Comparison of ENCODE assay signal across 11 cellular contexts in genomic region chr10:6062101-6062771, GRCh38. TPM values are rescaled to one million over a fixed set of nuclear protein-coding genes. Genes with fewer than 3 reads are reported as not detected.
A peak's percentile ranks its signal among the peaks of the same experiment; 100 is the strongest.
DNase-seq lines count a peak whose midpoint lies in the region; ATAC-seq and TF ChIP-seq lines count a peak whose summit lies in the region.
"Had no signal": no experiment of that assay in that cellular context is flagged by ENCODE, and none has a peak within 500 bp of the region (broad histone marks: within the 10 kb centered on the region; RNA-seq: fewer than 3 reads in every experiment).

IL2RA (minus strand) TSS chr10:6062367; CDS start chr10:6062151, 216 bp downstream.

- ATAC-seq in activated B cell treated with CpG ODN at 0.5 μM for 24 hours (ENCODE audit: low read depth) (peak; percentile 70), GM21576 (IDR thresholded peaks at IDR 0.05; ENCODE audit: unreplicated experiment) (no peak)
- ATAC-seq in activated naive CD8-positive, alpha-beta T cell treated with anti-CD3 and anti-CD28 coated beads, Interleukin-2, amount 50 U/mL, for 24 hours = peak; percentile 75

- peak within 1 kb of the TSS; percentile 41 for H3K4me3 ChIP-seq in GM06990 (replicated peaks; ENCODE audit: low read depth, low read length)
- H3K4me3 ChIP-seq in trophoblast cell (ENCODE audit: low read depth, low read length) = no peak within 1 kb of the TSS

- H3K9me3 Mint-ChIP-seq in activated B cell treated with CpG ODN at 0.5 μM for 24 hours = no peaks in the 10 kb centered on the region
- no peaks in the 10 kb centered on the region for H3K9me3 Mint-ChIP-seq in activated naive CD8-positive, alpha-beta T cell treated with anti-CD3 and anti-CD28 coated beads, Interleukin-2, amount 50 U/mL, for 24 hours

- H3K27ac ChIP-seq in trophoblast cell (ENCODE audit: low read depth, low read length) = no peak within 1 kb of the TSS
- H3K27ac ChIP-seq: epithelial cell of prostate had no signal

- peak within 1 kb of the TSS; percentile 97 for H3K4me3 Mint-ChIP-seq in activated B cell treated with CpG ODN at 0.5 μM for 24 hours
- peak within 1 kb of the TSS; percentile 97 for H3K4me3 Mint-ChIP-seq in activated naive CD8-positive, alpha-beta T cell treated with anti-CD3 and anti-CD28 coated beads, Interleukin-2, amount 50 U/mL, for 24 hours

- H3K18ac ChIP-seq in trophoblast cell (ENCODE audit: low read length) = no peak within 1 kb of the TSS

- no peak within 1 kb of the TSS for H3K4me2 ChIP-seq in trophoblast cell (ENCODE audit: low read length)

- peaks cover 75% of the 10 kb centered on the region for H3K4me1 Mint-ChIP-seq in activated B cell treated with CpG ODN at 0.5 μM for 24 hours
- H3K4me1 Mint-ChIP-seq in activated naive CD8-positive, alpha-beta T cell treated with anti-CD3 and anti-CD28 coated beads, Interleukin-2, amount 50 U/mL, for 24 hours = peaks cover 67% of the 10 kb centered on the region

- no peaks in the 10 kb centered on the region for H3K27me3 ChIP-seq in GM06990 (replicated peaks; ENCODE audit: control insufficient read depth, insufficient read depth, low read length)
- no peaks in the 10 kb centered on the region for H3K27me3 ChIP-seq in trophoblast cell (ENCODE audit: insufficient read depth, low read length)

- peak within 1 kb of the TSS; percentile 93 for H3K27ac Mint-ChIP-seq in activated B cell treated with CpG ODN at 0.5 μM for 24 hours
- H3K27ac Mint-ChIP-seq in activated naive CD8-positive, alpha-beta T cell treated with anti-CD3 and anti-CD28 coated beads, Interleukin-2, amount 50 U/mL, for 24 hours = peak within 1 kb of the TSS; percentile 99

- intact Hi-C loops in activated B cell treated with CpG ODN at 0.5 μM for 24 hours (cut with micrococcal nuclease) = loop anchor here (1.0 kb wide), 3 partner anchors 10 to 26 kb away; no protein-coding TSS in a partner anchor

- H3K9me3 ChIP-seq in trophoblast cell (ENCODE audit: insufficient read depth, low read depth, low read length) = no peaks in the 10 kb centered on the region

- H3K4me1 ChIP-seq in trophoblast cell (ENCODE audit: control insufficient read depth in 1 of 2, insufficient read depth in 2 of 2, low read length in 2 of 2) = no peaks in the 10 kb centered on the region

- no peak within 1 kb of the TSS for H2BK12ac ChIP-seq in trophoblast cell (ENCODE audit: low read length)

- H3K79me2 ChIP-seq in trophoblast cell (ENCODE audit: control insufficient read depth, insufficient read depth, low read length, poor library complexity) = no peaks in the 10 kb centered on the region

- no peak within 1 kb of the TSS for H3K9ac ChIP-seq in trophoblast cell (ENCODE audit: low read length)

- H3K79me1 ChIP-seq in trophoblast cell (ENCODE audit: low read length) = no peaks in the 10 kb centered on the region

- no peak within 1 kb of the TSS for H2AFZ ChIP-seq in trophoblast cell (ENCODE audit: insufficient read depth, low read length, poor library complexity)

- no peak within 1 kb of the TSS for H2AK5ac ChIP-seq in trophoblast cell (ENCODE audit: low read length)

- WGBS in trophoblast cell (ENCODE audit: extremely low coverage, insufficient coverage, insufficient read length) = no CpG with 5 or more reads among the region's 18 CpGs

- H3K23ac ChIP-seq in trophoblast cell (ENCODE audit: low read length) = no peak within 1 kb of the TSS

- CTCF ChIA-PET in activated B cell treated with CpG ODN at 0.5 μM for 24 hours (lab: Charles Lee) = interaction anchor here (0.6 to 3.7 kb wide), 6 partner anchors 9 to 340 kb away, joined by 3 to 14 read pairs (median 3); no protein-coding TSS in a partner anchor

- POLR2A ChIA-PET in activated B cell treated with CpG ODN at 0.5 μM for 24 hours (lab: Charles Lee) = interaction anchor here (0.6 to 4.7 kb wide), 10 partner anchors 8 to 320 kb away, joined by 3 to 161 read pairs (median 8); partner anchors contain the start of genes ANKRD16 and FBH1

- no peak within 1 kb of the TSS for H3K14ac ChIP-seq in trophoblast cell (ENCODE audit: low read length)

- H4K12ac ChIP-seq in trophoblast cell (ENCODE audit: low read depth, low read length) = no peak within 1 kb of the TSS

- no peaks in the 10 kb centered on the region for H3K27me3 Mint-ChIP-seq in activated B cell treated with CpG ODN at 0.5 μM for 24 hours
- peaks cover 1% of the 10 kb centered on the region for H3K27me3 Mint-ChIP-seq in activated naive CD8-positive, alpha-beta T cell treated with anti-CD3 and anti-CD28 coated beads, Interleukin-2, amount 50 U/mL, for 24 hours

- H3K36me3 ChIP-seq in GM06990 (ENCODE audit: control insufficient read depth, insufficient read depth, low read length) = no peaks in the 10 kb centered on the region
- H3K36me3 ChIP-seq in trophoblast cell (ENCODE audit: control insufficient read depth in 1 of 2, insufficient read depth in 2 of 2, low read length in 2 of 2) = no peaks in the 10 kb centered on the region

- peaks cover 39% of the 10 kb centered on the region for H3K36me3 Mint-ChIP-seq in activated B cell treated with CpG ODN at 0.5 μM for 24 hours (ENCODE audit: low read depth)
- peaks cover 51% of the 10 kb centered on the region for H3K36me3 Mint-ChIP-seq in activated naive CD8-positive, alpha-beta T cell treated with anti-CD3 and anti-CD28 coated beads, Interleukin-2, amount 50 U/mL, for 24 hours (ENCODE audit: low read depth)

- no peak within 1 kb of the TSS for H4K91ac ChIP-seq in trophoblast cell (ENCODE audit: low read depth, low read length)

- no peak for DNase-seq in GM06990 (ENCODE audit: extremely low read depth, insufficient read length)
- DNase-seq in activated B cell treated with CpG ODN at 0.5 μM for 24 hours = peak; percentile 52
- peak; percentile 76 for DNase-seq in activated naive CD8-positive, alpha-beta T cell treated with anti-CD3 and anti-CD28 coated beads, Interleukin-2, amount 50 U/mL, for 24 hours
- peak; percentile 53 to 63 for DNase-seq in stimulated activated CD4-positive, alpha-beta T cell treated with anti-CD3 and anti-CD28 coated beads, Interleukin-1b, Interleukin-23, amount 100 ng/mL, for 4 hours (ENCODE audit: low read depth in 2 of 2)
- DNase-seq in HCEC 1CT = no peak
- no peak for DNase-seq in trophoblast cell
- DNase-seq in NCI-H69 (lab: John Stamatoyannopoulos, UW) = no peak
- DNase-seq: COR-L47 had no signal

- no peak within 1 kb of the TSS for H3K4ac ChIP-seq in trophoblast cell (ENCODE audit: low read depth, low read length)

- H2BK5ac ChIP-seq in trophoblast cell (ENCODE audit: low read depth, low read length, poor library complexity) = no peak within 1 kb of the TSS

- no peak within 1 kb of the TSS for H4K8ac ChIP-seq in trophoblast cell (ENCODE audit: low read depth, low read length)

- TF ChIP-seq CTCF in GM06990 (IDR thresholded peaks at IDR 0.05; ENCODE audit: insufficient read depth, low read length, poor library complexity, severe bottlenecking) (no peak), activated B cell treated with CpG ODN at 0.5 μM for 24 hours (IDR thresholded peaks at IDR 0.05) (no peak)

- H2BK120ac ChIP-seq in trophoblast cell (ENCODE audit: insufficient read depth, low read length, poor library complexity) = no peak within 1 kb of the TSS

RNA-seq across cellular contexts. Expression of gene IL2RA, which starts in this region (rescaled TPM):
- 151 and 160 TPM in 2 replicates for total RNA-seq in activated B cell treated with CpG ODN at 0.5 μM for 24 hours
- polyA plus RNA-seq in trophoblast cell (2013) = not detected in 2 replicates
- total RNA-seq: temporal lobe had no signal

Comparison
In these comparisons a context has a peak if more than half of its experiments do, and no peak if none do; other contexts are left out.
1. DNase-seq: peak in activated B cell treated with CpG ODN at 0.5 μM for 24 hours (single experiment), activated naive CD8-positive, alpha-beta T cell treated with anti-CD3 and anti-CD28 coated beads, Interleukin-2, amount 50 U/mL, for 24 hours (single experiment) and stimulated activated CD4-positive, alpha-beta T cell treated with anti-CD3 and anti-CD28 coated beads, Interleukin-1b, Interleukin-23, amount 100 ng/mL, for 4 hours (2 of 2); none in GM06990 (single experiment), HCEC 1CT (single experiment), trophoblast cell (0 of 2) and NCI-H69 (single experiment).